In the genomic region with DNA sequence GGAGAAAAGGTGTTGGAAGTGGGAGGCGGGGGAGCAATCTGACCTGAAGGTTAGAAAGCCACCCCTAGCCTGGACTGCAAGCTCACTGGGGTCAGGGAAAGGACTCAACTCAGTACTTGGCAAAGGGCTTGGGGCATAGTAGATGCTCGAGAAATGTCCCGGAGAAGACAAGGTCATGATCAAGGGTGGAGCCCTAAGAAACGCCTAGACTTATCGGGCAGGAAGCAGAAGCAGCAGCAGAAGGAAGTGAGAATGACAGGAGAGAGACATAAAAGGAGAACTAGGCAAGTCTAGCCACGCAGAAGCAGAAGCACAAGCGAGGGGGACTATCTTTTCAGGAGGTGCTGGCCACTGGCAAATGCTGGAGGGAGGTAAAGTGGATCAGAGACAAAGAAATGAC, we compare ENCODE assay signal across 8 cellular contexts. TPM values are rescaled to one million over a fixed set of nuclear protein-coding genes. Genes with fewer than 3 reads are reported as not detected.
DNase-seq lines count a peak whose midpoint lies in the region; ATAC-seq, FAIRE-seq and TF ChIP-seq lines count a peak whose summit lies in the region.

No MANE protein-coding gene starts in this region.

- peak; percentile 86 for FAIRE-seq in GM12892 (lab: Jason Lieb, UNC)

- DNase-seq in GM12892 (ENCODE audit: insufficient read length) = no peak
- DNase-seq in RPMI8226 = peak; percentile 29
- DNase-seq in left lung = no peak
- no peak for DNase-seq in HEK293T (ENCODE audit: extremely low spot score)
- DNase-seq in MG63 = no peak
- no peak for DNase-seq in AG08396 (ENCODE audit: low spot score)
- no peak for DNase-seq in WERI-Rb-1

- POLR2A ChIA-PET in HEK293T (lab: Yijun Ruan, JAX) = no interaction called here

- H3K27ac ChIP-seq in left lung = peak overlapping the region; percentile 53 to 88
- no peak overlapping the region for H3K27ac ChIP-seq in WERI-Rb-1

- peak; percentile 76 for TF ChIP-seq POLR2A in GM12892 (IDR thresholded peaks at IDR 0.05; ENCODE audit: low read depth, low read length)

- intact Hi-C loops in left lung (cut with DNase I) = no loop called here

- H3K4me3 ChIP-seq in left lung (no peak overlapping the region), MG63 (no peak overlapping the region), WERI-Rb-1 (ENCODE audit: low read depth, low read length) (no peak overlapping the region)

- H3K9me3 ChIP-seq in left lung = peaks cover 0 to 7% of the 10 kb centered on the region in 2 donors
- H3K9me3 ChIP-seq in MG63 = no peaks in the 10 kb centered on the region
- H3K9me3 ChIP-seq in WERI-Rb-1 (ENCODE audit: severe bottlenecking) = no peaks in the 10 kb centered on the region

- ATAC-seq in GM21723 (IDR thresholded peaks at IDR 0.05; ENCODE audit: unreplicated experiment) (peak; percentile 68), left lung (peak; percentile 55)

- H3K36me3 ChIP-seq in left lung = peaks cover 0 to 5% of the 10 kb centered on the region in 2 donors
- H3K36me3 ChIP-seq in MG63 = peaks cover 25% of the 10 kb centered on the region
- no peaks in the 10 kb centered on the region for H3K36me3 ChIP-seq in WERI-Rb-1

- no peaks in the 10 kb centered on the region for H3K27me3 ChIP-seq in left lung
- no peaks in the 10 kb centered on the region for H3K27me3 ChIP-seq in MG63
- H3K27me3 ChIP-seq in WERI-Rb-1 (ENCODE audit: insufficient read depth, low read depth, severe bottlenecking) = no peaks in the 10 kb centered on the region

- TF ChIP-seq CTCF in left lung (IDR thresholded peaks at IDR 0.05) (no peak), WERI-Rb-1 (IDR thresholded peaks at IDR 0.05; ENCODE audit: low read depth, low read length) (no peak)

- CTCF ChIA-PET in HEK293T (lab: Yijun Ruan, JAX) = no interaction called here

- H3K4me1 ChIP-seq in left lung = peaks cover 12 to 94% of the 10 kb centered on the region in 2 donors

TF ChIP-seq in HEK293T, 16 proteins besides CTCF, POLR2A, EP300 and RAD21:
- TF ChIP-seq TARDBP (IDR thresholded peaks at IDR 0.05) = no peak
- TF ChIP-seq SUZ12 (IDR thresholded peaks at IDR 0.05) = no peak
- TF ChIP-seq, protein P1, sequence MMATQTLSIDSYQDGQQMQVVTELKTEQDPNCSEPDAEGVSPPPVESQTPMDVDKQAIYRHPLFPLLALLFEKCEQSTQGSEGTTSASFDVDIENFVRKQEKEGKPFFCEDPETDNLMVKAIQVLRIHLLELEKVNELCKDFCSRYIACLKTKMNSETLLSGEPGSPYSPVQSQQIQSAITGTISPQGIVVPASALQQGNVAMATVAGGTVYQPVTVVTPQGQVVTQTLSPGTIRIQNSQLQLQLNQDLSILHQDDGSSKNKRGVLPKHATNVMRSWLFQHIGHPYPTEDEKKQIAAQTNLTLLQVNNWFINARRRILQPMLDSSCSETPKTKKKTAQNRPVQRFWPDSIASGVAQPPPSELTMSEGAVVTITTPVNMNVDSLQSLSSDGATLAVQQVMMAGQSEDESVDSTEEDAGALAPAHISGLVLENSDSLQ (IDR thresholded peaks at IDR 0.05) = no peak
- no peak for TF ChIP-seq ARNT (IDR thresholded peaks at IDR 0.05)
- no peak for TF ChIP-seq LEF1 (IDR thresholded peaks at IDR 0.05; ENCODE audit: borderline replicate concordance)
- no peak for TF ChIP-seq FOXK2 (IDR thresholded peaks at IDR 0.05)
- TF ChIP-seq SP1 (IDR thresholded peaks at IDR 0.05) = no peak
- TF ChIP-seq HDGF (IDR thresholded peaks at IDR 0.05; ENCODE audit: borderline replicate concordance) = no peak
- no peak for TF ChIP-seq ELF4 (IDR thresholded peaks at IDR 0.05)
- no peak for TF ChIP-seq L3MBTL2 (conservative IDR thresholded peaks at IDR 0.05)
- TF ChIP-seq FOXA1 (IDR thresholded peaks at IDR 0.05) = no peak
- TF ChIP-seq CTBP1 (IDR thresholded peaks at IDR 0.05; ENCODE audit: borderline replicate concordance) = no peak
- no peak for TF ChIP-seq FOXM1 (IDR thresholded peaks at IDR 0.05; ENCODE audit: borderline replicate concordance)

RNA-seq across cellular contexts. Expression of gene COTL1, which starts 10.2 kb away (rescaled TPM):
- polyA plus RNA-seq in GM12892 (2012; ENCODE audit: missing spikeins) = 375 TPM
- 100 to 1,000 TPM in 1 of 2 donors, 10 to 100 TPM in 1; 92.7 to 206 TPM for total RNA-seq in left lung
- total RNA-seq in MG63 (2014; rRNA removed; shearing (Covaris generic); ENCODE audit: low replicate concordance) = 172 and 175 TPM in 2 replicates

RNA-seq across cellular contexts. Expression of gene KLHL36, which starts 40.6 kb away (rescaled TPM):
- polyA plus RNA-seq in GM12892 (2012; ENCODE audit: missing spikeins) = 11.3 TPM
- 10 to 100 TPM; 44.7 to 50.9 TPM for total RNA-seq in left lung
- total RNA-seq in MG63 (2014; rRNA removed; shearing (Covaris generic); ENCODE audit: low replicate concordance) = 18.4 and 20.5 TPM in 2 replicates
